Comparison of ENCODE assay signal across 15 cellular contexts in genomic region chr5:169697518-169697890, GRCh38.
A peak's percentile ranks its signal among the peaks of the same experiment; 100 is the strongest.
DNase-seq lines count a peak whose midpoint lies in the region; FAIRE-seq and TF ChIP-seq lines count a peak whose summit lies in the region.
"Had no signal": no experiment of that assay in that cellular context is flagged by ENCODE, and none has a peak within 500 bp of the region (broad histone marks: within the 10 kb centered on the region; RNA-seq: fewer than 3 reads in every experiment).

No MANE protein-coding gene starts in this region.

- TF ChIP-seq CTCF in PC-9 (conservative IDR thresholded peaks at IDR 0.05): no peak
- TF ChIP-seq CTCF in endothelial cell of umbilical vein (IDR thresholded peaks at IDR 0.05; ENCODE audit: extremely low read depth in 1 of 2, insufficient read depth in 1 of 2, low read depth in 1 of 2, low read length in 2 of 2): no peak
- no peak for TF ChIP-seq CTCF in osteocyte (IDR thresholded peaks at IDR 0.05)

- no TSS peak for BruUV-seq in PC-9 (replicated peaks; lab: Mats Ljungman, UMichigan)
- no TSS peak for BruUV-seq in endothelial cell of umbilical vein (replicated peaks; lab: Mats Ljungman, UMichigan)

- H2AFZ ChIP-seq in ACC112 (ENCODE audit: low read length, unreplicated experiment) (no peak overlapping the region), PC-9 (no peak overlapping the region), endothelial cell of umbilical vein (ENCODE audit: low read depth, low read length) (peak overlapping the region; percentile 26)

- no peak overlapping the region for H3K4me3 Mint-ChIP-seq in osteocyte (ENCODE audit: unreplicated experiment)

- H3K27me3 Mint-ChIP-seq in osteocyte (ENCODE audit: unreplicated experiment): no peaks in the 10 kb centered on the region

- H3K4me1 ChIP-seq in ACC112 (ENCODE audit: control insufficient read depth, insufficient read depth, low read length, unreplicated experiment) (peaks cover 40% of the 10 kb centered on the region), PC-9 (replicated peaks; ENCODE audit: insufficient read depth) (peaks cover 32% of the 10 kb centered on the region), endothelial cell of umbilical vein (ENCODE audit: control insufficient read depth, extremely low read depth, insufficient read depth, low read length) (peaks cover 29% of the 10 kb centered on the region)
- H3K4me1 ChIP-seq: BLaER1 had no signal

- H3K9me1 ChIP-seq in endothelial cell of umbilical vein (replicated peaks; ENCODE audit: control insufficient read depth, extremely low read depth, insufficient read depth, low read length): no peaks in the 10 kb centered on the region

- intact Hi-C loops in PC-9 (cut with micrococcal nuclease; ENCODE audit: unreplicated experiment) (loop anchor here (10.0 kb wide), 1 partner anchor 717 kb away; no protein-coding TSS in a partner anchor), endothelial cell of umbilical vein (cut with micrococcal nuclease) (loop anchor here (2.0 kb wide), 2 partner anchors 453 to 521 kb away; no protein-coding TSS in a partner anchor)

- H4K20me1 ChIP-seq in PC-9 (ENCODE audit: insufficient read depth) (no peaks in the 10 kb centered on the region), endothelial cell of umbilical vein (replicated peaks; ENCODE audit: control insufficient read depth, extremely low read depth, insufficient read depth, low read length) (no peaks in the 10 kb centered on the region)
- H4K20me1 ChIP-seq: BLaER1 had no signal

- H3F3A ChIP-seq in PC-9 (ENCODE audit: insufficient read depth, low read depth): peaks cover 28% of the 10 kb centered on the region

- CTCF ChIA-PET in PC-9 (lab: Charles Lee): interaction anchor here (0.6 kb wide), 1 partner anchor 283 kb away, joined by 3 read pairs; the partner anchor contains the start of gene INSYN2B
- CTCF ChIA-PET in endothelial cell of umbilical vein (lab: Charles Lee): interaction anchor here (1.1 to 3.3 kb wide), 5 partner anchors 9 to 374 kb away, joined by 3 to 40 read pairs (median 7); partner anchors contain the start of gene INSYN2B

- H3K36me3 ChIP-seq in ACC112 (ENCODE audit: insufficient read depth, low read length) (no peaks in the 10 kb centered on the region), PC-9 (ENCODE audit: low read depth) (no peaks in the 10 kb centered on the region), endothelial cell of umbilical vein (ENCODE audit: control insufficient read depth in 2 of 2, extremely low read depth in 1 of 2, insufficient read depth in 2 of 2, low read length in 2 of 2) (no peaks in the 10 kb centered on the region)

- no peaks in the 10 kb centered on the region for H3K9me3 Mint-ChIP-seq in osteocyte (ENCODE audit: unreplicated experiment)

- H3K27me3 ChIP-seq in ACC112 (ENCODE audit: insufficient read depth, low read length) (no peaks in the 10 kb centered on the region), PC-9 (ENCODE audit: insufficient read depth, low read depth) (no peaks in the 10 kb centered on the region), endothelial cell of umbilical vein (ENCODE audit: control insufficient read depth in 2 of 2, insufficient read depth in 2 of 2, low read length in 2 of 2) (no peaks in the 10 kb centered on the region)
- H3K27me3 ChIP-seq: BLaER1 had no signal

- peak overlapping the region; percentile 99 for H3K27ac ChIP-seq in ACC112 (ENCODE audit: low read depth, low read length)
- no peak overlapping the region for H3K27ac ChIP-seq in PC-9
- peak overlapping the region; percentile 98 for H3K27ac ChIP-seq in endothelial cell of umbilical vein (ENCODE audit: insufficient read depth, low read depth, low read length)
- H3K27ac ChIP-seq: BLaER1, HL-60 had no signal

- peak overlapping the region; percentile 63 for H3K9ac ChIP-seq in endothelial cell of umbilical vein (replicated peaks; ENCODE audit: extremely low read depth, insufficient read depth, low read length)
- H3K9ac ChIP-seq: BLaER1 had no signal

- H3K9me2 ChIP-seq in PC-9 (ENCODE audit: insufficient read depth): no peaks in the 10 kb centered on the region

- dilution Hi-C loops in endothelial cell of umbilical vein (cut with MboI; ENCODE audit: extremely low pct_ligation_motif_present, low sequenced_read_pairs): no loop called here

- H3K4me2 ChIP-seq in PC-9 (0 out of 2 replicates have a peak overlapping the region, but pooled peaks have one; percentile 50), endothelial cell of umbilical vein (ENCODE audit: insufficient read depth, low read length) (no peak overlapping the region)
- H3K4me2 ChIP-seq: BLaER1 had no signal

- H3K4me3 ChIP-seq in ACC112 (ENCODE audit: low read depth, low read length) (peak overlapping the region; percentile 47; the same call in 1 of the 2 replicates), PC-9 (no peak overlapping the region), endothelial cell of umbilical vein (replicated peaks in 1 of 3; ENCODE audit: insufficient read depth in 1 of 3, low read depth in 1 of 3, low read length in 3 of 3) (no peak overlapping the region)
- H3K4me3 ChIP-seq: BLaER1, K562 had no signal

- peaks cover 64% of the 10 kb centered on the region for H3K4me1 Mint-ChIP-seq in osteocyte (ENCODE audit: unreplicated experiment)

- FAIRE-seq in endothelial cell of umbilical vein (lab: Jason Lieb, UNC): no peak
- FAIRE-seq: K562 had no signal

- H3K9me3 ChIP-seq in PC-9 (ENCODE audit: insufficient read depth, low read depth): no peaks in the 10 kb centered on the region
- no peaks in the 10 kb centered on the region for H3K9me3 ChIP-seq in endothelial cell of umbilical vein (replicated peaks; ENCODE audit: control insufficient read depth, insufficient read depth, low read length)
- H3K9me3 ChIP-seq: BLaER1 had no signal

- H3K36me3 Mint-ChIP-seq in osteocyte (ENCODE audit: unreplicated experiment): no peaks in the 10 kb centered on the region

- no peak for TF ChIP-seq POLR2A in endothelial cell of umbilical vein (IDR thresholded peaks at IDR 0.05; ENCODE audit: low read depth, low read length)

- H3K27ac Mint-ChIP-seq in osteocyte (ENCODE audit: unreplicated experiment): peak overlapping the region; percentile 95

- no peak for DNase-seq in PC-9
- no peak for DNase-seq in endothelial cell of umbilical vein (ENCODE audit: low read depth, low spot score)
- DNase-seq in osteocyte (ENCODE audit: extremely low spot score, unreplicated experiment): no peak
- DNase-seq in NCI-H446 (lab: John Stamatoyannopoulos, UW): no peak
- DNase-seq in amniotic stem cell (lab: John Stamatoyannopoulos, UW): no peak
- DNase-seq in NCI-H2029 (lab: John Stamatoyannopoulos, UW): no peak
- DNase-seq: GOT3, NCI-H1048, NCI-H146, NCI-H2107, SHP77 had no signal

- POLR2A ChIA-PET in PC-9 (lab: Charles Lee; ENCODE audit: unreplicated experiment) (no interaction called here), endothelial cell of umbilical vein (lab: Charles Lee) (interaction anchor here (1.3 kb wide), 1 partner anchor 274 kb away, joined by 3 read pairs; no protein-coding TSS in a partner anchor)

- no peaks in the 10 kb centered on the region for H3K79me2 ChIP-seq in ACC112 (ENCODE audit: control insufficient read depth, insufficient read depth, low read length, unreplicated experiment)
- no peaks in the 10 kb centered on the region for H3K79me2 ChIP-seq in PC-9 (ENCODE audit: low read depth)
- H3K79me2 ChIP-seq in endothelial cell of umbilical vein (ENCODE audit: control insufficient read depth, insufficient read depth, low read length): no peaks in the 10 kb centered on the region

TF ChIP-seq in endothelial cell of umbilical vein, 7 proteins besides CTCF, POLR2A, EP300 and RAD21:
- no peak for TF ChIP-seq FOS (IDR thresholded peaks at IDR 0.05; ENCODE audit: borderline replicate concordance, insufficient read depth, low read length)
- no peak for TF ChIP-seq JUN (IDR thresholded peaks at IDR 0.05; ENCODE audit: borderline replicate concordance, insufficient read depth, insufficient read length, low read depth)
- no peak for TF ChIP-seq GATA2 (IDR thresholded peaks at IDR 0.05; ENCODE audit: insufficient read depth, insufficient read length, low read depth, low read length)
- TF ChIP-seq MAX (IDR thresholded peaks at IDR 0.05; ENCODE audit: insufficient read depth, insufficient read length): no peak
- TF ChIP-seq MYC (IDR thresholded peaks at IDR 0.05; ENCODE audit: low read depth, low read length): no peak
- no peak for TF ChIP-seq POLR2AphosphoS5 (IDR thresholded peaks at IDR 0.05; ENCODE audit: insufficient read depth, low read depth, low read length)
- TF ChIP-seq EZH2 (IDR thresholded peaks at IDR 0.05; ENCODE audit: borderline replicate concordance, low read depth, low read length, severe bottlenecking): no peak
